ENCODE assay signal across 12 cellular contexts in genomic region chr17:19650826-19651225, GRCh38. TPM values are rescaled to one million over a fixed set of nuclear protein-coding genes. Genes with fewer than 3 reads are reported as not detected.
DNase-seq lines count a peak whose midpoint lies in the region; ATAC-seq, FAIRE-seq and TF ChIP-seq lines count a peak whose summit lies in the region.
"Had no signal": no experiment of that assay in that cellular context is flagged by ENCODE, and none has a peak within 500 bp of the region (broad histone marks: within the 10 kb centered on the region; RNA-seq: fewer than 3 reads in every experiment).

No MANE protein-coding gene starts in this region.

- no peak for TF ChIP-seq RAD21 in HepG2 (CRISPR knock-in tag; IDR thresholded peaks at IDR 0.05)

- TF ChIP-seq POLR2A in HepG2 (IDR thresholded peaks at IDR 0.05; ENCODE audit: insufficient read depth in 1 of 2, low read depth in 2 of 2, low read length in 2 of 2): no peak

- H3K27me3 ChIP-seq in ascending aorta (no peaks in the 10 kb centered on the region), HepG2 (ENCODE audit: control insufficient read depth in 1 of 2, insufficient read depth in 2 of 2, low read length in 2 of 2) (no peaks in the 10 kb centered on the region; a peak in 1 of 5 replicates), upper lobe of right lung (no peaks in the 10 kb centered on the region)

- H3K36me3 ChIP-seq in ascending aorta (peaks cover 25% of the 10 kb centered on the region in 2 donors), HepG2 (replicated peaks in 1 of 2; ENCODE audit: control insufficient read depth in 1 of 2, insufficient read depth in 2 of 2, low read length in 2 of 2) (peaks cover 7 to 32% of the 10 kb centered on the region in 2 experiments), upper lobe of right lung (peaks cover 35% of the 10 kb centered on the region)

- TF ChIP-seq CTCF in ascending aorta (IDR thresholded peaks at IDR 0.05): no peak
- TF ChIP-seq CTCF in HepG2 (CRISPR knock-in tag; IDR thresholded peaks at IDR 0.05): no peak
- TF ChIP-seq CTCF in upper lobe of right lung (IDR thresholded peaks at IDR 0.05): no peak

- in situ Hi-C loops in HepG2 (cut with HindIII; ENCODE audit: extremely low pct_ligation_motif_present, low pct_unique_long_range_greater_than_20kb): no loop called here

- H3K9ac ChIP-seq in HepG2 (ENCODE audit: insufficient read depth, low read depth, low read length): peak overlapping the region; percentile 85

- intact Hi-C loops in ascending aorta (cut with DNase I): no loop called here
- intact Hi-C loops in HepG2 (cut with micrococcal nuclease; ENCODE audit: unreplicated experiment): no loop called here
- intact Hi-C loops in upper lobe of right lung (cut with DNase I): no loop called here

- POLR2A ChIA-PET in HepG2 (lab: Yijun Ruan, JAX): interaction anchor here (0.7 to 2.8 kb wide), 2 partner anchors 10 to 112 kb away, joined by 3 to 16 read pairs; no protein-coding TSS in a partner anchor

- H3K9me3 ChIP-seq in ascending aorta: no peaks in the 10 kb centered on the region
- no peaks in the 10 kb centered on the region for H3K9me3 ChIP-seq in HepG2 (ENCODE audit: low read length)
- no peaks in the 10 kb centered on the region for H3K9me3 ChIP-seq in upper lobe of right lung

- H3K27ac ChIP-seq in ascending aorta (peak overlapping the region in 1 of 2 donors; percentile 97), HepG2 (ENCODE audit: extremely low read length, insufficient read depth, low read length) (peak overlapping the region; percentile 56), upper lobe of right lung (no peak overlapping the region)

- H3K4me1 Mint-ChIP-seq in activated T-cell treated with anti-CD3 and anti-CD28 coated beads, Interleukin-2, amount 50 U/mL, for 4 hours (ENCODE audit: low read depth): peaks cover 38% of the 10 kb centered on the region

- no TSS peak for BruUV-seq in HepG2 (replicated peaks; lab: Mats Ljungman, UMichigan)

- no peaks in the 10 kb centered on the region for H3K27me3 Mint-ChIP-seq in activated T-cell treated with anti-CD3 and anti-CD28 coated beads, Interleukin-2, amount 50 U/mL, for 4 hours (ENCODE audit: low read depth)
- H3K27me3 Mint-ChIP-seq: stimulated activated naive CD8-positive, alpha-beta T cell treated with anti-CD3 and anti-CD28 coated beads, Interleukin-15, Interleukin-2, amounts not matched to agents 100 ng/mL and 50 ng/mL, for 24 hours had no signal

- H3K4me3 ChIP-seq in ascending aorta (peak overlapping the region; percentile 16 to 85), HepG2 (replicated peaks in 1 of 3; ENCODE audit: insufficient read depth in 1 of 3, low read depth in 2 of 3, low read length in 3 of 3) (peak overlapping the region; percentile 86 to 89 (median 86)), upper lobe of right lung (peak overlapping the region; percentile 74)

- H4K20me1 ChIP-seq in HepG2 (ENCODE audit: insufficient read depth, low read length): no peaks in the 10 kb centered on the region

- no peak for FAIRE-seq in HepG2 (lab: Jason Lieb, UNC)

- DNase-seq in activated T-cell treated with anti-CD3 and anti-CD28 coated beads, Interleukin-2, amount 50 U/mL, for 4 hours: no peak
- no peak for DNase-seq in activated T-cell treated with anti-CD3 and anti-CD28 coated beads, Interleukin-2, amount 50 U/mL, for 48 hours
- DNase-seq in ascending aorta (ENCODE audit: low spot score in 2 of 2): no peak
- no peak for DNase-seq in HepG2 (ENCODE audit: low spot score)
- no peak for DNase-seq in upper lobe of right lung
- no peak for DNase-seq in ecto neural progenitor cell (ENCODE audit: low spot score)
- DNase-seq in DMS79 treated with DMSO at 0.1 percent for 48 hours (lab: John Stamatoyannopoulos, UW): no peak
- DNase-seq: activated CD4-positive, alpha-beta T cell treated with anti-CD3 and anti-CD28 coated beads for 48 hours; islet precursor cell; KG1 had no signal

- H2AFZ ChIP-seq in HepG2 (ENCODE audit: low read length): no peak overlapping the region

- H3K36me3 Mint-ChIP-seq in activated T-cell treated with anti-CD3 and anti-CD28 coated beads, Interleukin-2, amount 50 U/mL, for 4 hours (ENCODE audit: insufficient read depth): peaks cover 23% of the 10 kb centered on the region

- H3K4me1 ChIP-seq in ascending aorta (peaks cover 11 to 36% of the 10 kb centered on the region in 2 donors), HepG2 (ENCODE audit: insufficient read depth, low read length) (peaks cover 63% of the 10 kb centered on the region), upper lobe of right lung (peaks cover 33% of the 10 kb centered on the region)

- WGBS in HepG2 (ENCODE audit: low lambda C conversion rate): 11% methylated on average over 1 of the region's 1 CpG

- H3K4me2 ChIP-seq in HepG2 (ENCODE audit: low read depth, low read length): peak overlapping the region; percentile 85

- no peaks in the 10 kb centered on the region for H3K9me3 Mint-ChIP-seq in activated T-cell treated with anti-CD3 and anti-CD28 coated beads, Interleukin-2, amount 50 U/mL, for 4 hours
- H3K9me3 Mint-ChIP-seq: stimulated activated naive CD8-positive, alpha-beta T cell treated with anti-CD3 and anti-CD28 coated beads, Interleukin-15, Interleukin-2, amounts not matched to agents 100 ng/mL and 50 ng/mL, for 24 hours had no signal

- ATAC-seq in activated T-cell treated with anti-CD3 and anti-CD28 coated beads, Interleukin-2, amount 50 U/mL, for 4 hours: no peak
- ATAC-seq in HepG2: no peak
- ATAC-seq in upper lobe of right lung: no peak
- no peak for ATAC-seq in GM19324 (IDR thresholded peaks at IDR 0.05; ENCODE audit: low FRiP score, unreplicated experiment)

- CTCF ChIA-PET in HepG2 (lab: Yijun Ruan, JAX; ENCODE audit: low intra/inter-chr PET ratio, low total read pairs): no interaction called here

- H3K4me3 Mint-ChIP-seq in activated T-cell treated with anti-CD3 and anti-CD28 coated beads, Interleukin-2, amount 50 U/mL, for 4 hours: peak overlapping the region; percentile 16

- TF ChIP-seq EP300 in HepG2 (IDR thresholded peaks at IDR 0.05; ENCODE audit: low read depth in 2 of 2, low read length in 2 of 2): no peak
- no peak for TF ChIP-seq EP300 in HepG2 (CRISPR knock-in tag; IDR thresholded peaks at IDR 0.05; ENCODE audit: borderline replicate concordance)

- peaks cover 60% of the 10 kb centered on the region for H3K79me2 ChIP-seq in HepG2 (ENCODE audit: insufficient read depth, low read length)

TF ChIP-seq in HepG2, 621 proteins besides CTCF, POLR2A, EP300 and RAD21:
- TF ChIP-seq ZNF790 (CRISPR knock-in tag; IDR thresholded peaks at IDR 0.05; ENCODE audit: borderline replicate concordance) (no peak), ATF7 (IDR thresholded peaks at IDR 0.05) (no peak), ATF7 (CRISPR knock-in tag; IDR thresholded peaks at IDR 0.05) (no peak), AHR (CRISPR knock-in tag; IDR thresholded peaks at IDR 0.05) (no peak), PAWR (CRISPR knock-in tag; IDR thresholded peaks at IDR 0.05; ENCODE audit: borderline replicate concordance) (no peak), RORA (CRISPR knock-in tag; IDR thresholded peaks at IDR 0.05) (no peak), GMEB2 (CRISPR knock-in tag; IDR thresholded peaks at IDR 0.05; ENCODE audit: low read depth) (no peak), SOX6 (IDR thresholded peaks at IDR 0.05) (no peak), SOX6 (CRISPR knock-in tag; IDR thresholded peaks at IDR 0.05) (no peak), KLF9 (CRISPR knock-in tag; IDR thresholded peaks at IDR 0.05; ENCODE audit: low read depth) (no peak), ZNF775 (CRISPR knock-in tag; IDR thresholded peaks at IDR 0.05; ENCODE audit: borderline replicate concordance) (no peak), MXI1 (IDR thresholded peaks at IDR 0.05; ENCODE audit: borderline replicate concordance, low read depth, low read length) (no peak), ZNF773 (CRISPR knock-in tag; IDR thresholded peaks at IDR 0.05; ENCODE audit: borderline replicate concordance) (no peak), ZNF33B (CRISPR knock-in tag; IDR thresholded peaks at IDR 0.05) (no peak)

RNA-seq across cellular contexts. Expression of gene ALDH3A2, which starts 2.3 kb away (rescaled TPM):
- 10 to 100 TPM; 19.1 to 22.1 (median 19.5) TPM for total RNA-seq in activated T-cell treated with anti-CD3 and anti-CD28 coated beads, Interleukin-2, amount 50 U/mL, for 4 hours
- 189 TPM for total RNA-seq in ascending aorta
- 180 and 245 TPM in 2 replicates for total RNA-seq in HepG2 (2016; rRNA removed; fragmentation: Illumina TruSeq; extraction: Trizol)
- total RNA-seq in HepG2 (2016; cell fraction: cytosol; rRNA removed; fragmentation: Illumina TruSeq; extraction: Trizol; ENCODE audit: low read depth): 28.5 and 29.7 TPM in 2 replicates
- total RNA-seq in HepG2 (2016; cell fraction: insoluble cytoplasmic fraction; rRNA removed; fragmentation: Illumina TruSeq; extraction: Trizol): 175 and 252 TPM in 2 replicates
- 79.3 and 80.3 TPM in 2 replicates for total RNA-seq in HepG2 (2016; cell fraction: membrane; rRNA removed; fragmentation: Illumina TruSeq; extraction: Trizol)
- total RNA-seq in HepG2 (2016; cell fraction: nucleus; rRNA removed; fragmentation: Illumina TruSeq; extraction: Trizol): 120 and 125 TPM in 2 replicates
- polyA plus RNA-seq in HepG2 (2011; rRNA removed): 79.1 and 80.8 TPM in 2 replicates
- polyA plus RNA-seq in HepG2 (2011; cell fraction: cytosol; rRNA removed): 72.4 and 72.5 TPM in 2 replicates
- polyA plus RNA-seq in HepG2 (2011; cell fraction: nucleus; rRNA removed): 82.4 and 90.1 TPM in 2 replicates
- polyA plus RNA-seq in HepG2 (2012): 70.0 and 93.3 TPM in 2 replicates
- polyA plus RNA-seq in HepG2 (2016; cell fraction: cytosol; fragmentation: Illumina TruSeq; extraction: Trizol; ENCODE audit: low read depth): 19.4 and 20.8 TPM in 2 replicates
- 213 and 225 TPM in 2 replicates for polyA plus RNA-seq in HepG2 (2016; cell fraction: insoluble cytoplasmic fraction; fragmentation: Illumina TruSeq; extraction: Trizol; ENCODE audit: low read depth)
- polyA plus RNA-seq in HepG2 (2016; cell fraction: membrane; fragmentation: Illumina TruSeq; extraction: Trizol; ENCODE audit: low read depth): 43.5 and 52.2 TPM in 2 replicates
- 137 and 153 TPM in 2 replicates for polyA plus RNA-seq in HepG2 (2016; cell fraction: nucleus; fragmentation: Illumina TruSeq; extraction: Trizol; ENCODE audit: insufficient read depth, low read depth)
- 42.9 and 77.2 TPM in 2 replicates for polyA minus RNA-seq in HepG2 (2011; rRNA and poly(A)+ RNA removed; ENCODE audit: low replicate concordance)
- polyA minus RNA-seq in HepG2 (2011; cell fraction: cytosol; rRNA and poly(A)+ RNA removed): 64.1 and 78.1 TPM in 2 replicates
- 127 and 128 TPM in 2 replicates for polyA minus RNA-seq in HepG2 (2011; cell fraction: nucleus; rRNA and poly(A)+ RNA removed)
- total RNA-seq in upper lobe of right lung: 134 TPM
